20 cellular contexts compared by ENCODE assay signal in the genomic region with DNA sequence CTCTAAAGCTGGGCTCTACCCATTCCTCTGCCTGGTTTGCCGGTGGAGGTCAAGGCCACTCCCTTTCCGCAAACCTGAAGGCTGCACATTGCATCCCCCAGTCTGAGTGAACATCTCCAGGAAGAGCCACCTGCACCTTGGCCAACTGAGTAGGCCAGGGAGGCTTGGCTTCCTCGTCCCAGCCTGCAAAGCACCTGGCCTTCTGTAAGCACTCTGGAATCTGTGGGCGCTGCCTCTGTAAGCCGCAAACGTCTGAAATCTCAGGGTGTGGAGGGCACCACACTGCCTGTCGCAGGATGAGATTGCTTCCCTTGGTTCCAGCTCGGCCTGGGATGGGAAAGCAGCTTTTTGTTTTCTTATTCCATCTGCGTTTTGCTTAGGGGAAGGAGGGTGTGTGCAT.
DNase-seq lines count a peak whose midpoint lies in the region; ATAC-seq, FAIRE-seq and TF ChIP-seq lines count a peak whose summit lies in the region.
"Had no signal": no experiment of that assay in that cellular context is flagged by ENCODE, and none has a peak within 500 bp of the region (broad histone marks: within the 10 kb centered on the region; RNA-seq: fewer than 3 reads in every experiment).

No MANE protein-coding gene starts in this region.

- H3K4me3 ChIP-seq in right lobe of liver: no peak overlapping the region
- H3K4me3 ChIP-seq: GM12878, GM23338 had no signal

- 76% methylated on average over 5 of the region's 9 CpGs for WGBS in right lobe of liver (ENCODE audit: insufficient coverage, low coverage, low lambda C conversion rate, missing lambda C conversion rate)

- no peaks in the 10 kb centered on the region for H3K9me3 ChIP-seq in right lobe of liver
- H3K9me3 ChIP-seq: Caco-2 had no signal

- FAIRE-seq in urothelium cell line (lab: Jason Lieb, UNC): no peak
- FAIRE-seq: A204.1, GM12878, GM19239, HepG2 had no signal

- H3K27me3 ChIP-seq in right lobe of liver: no peaks in the 10 kb centered on the region

- H3K36me3 ChIP-seq in right lobe of liver: no peaks in the 10 kb centered on the region

- ATAC-seq in right lobe of liver: no peak
- ATAC-seq in GM21825 (IDR thresholded peaks at IDR 0.05; ENCODE audit: unreplicated experiment): no peak
- ATAC-seq: GM12878, HepG2 had no signal

- no peaks in the 10 kb centered on the region for H3K4me1 ChIP-seq in right lobe of liver
- H3K4me1 ChIP-seq: Caco-2 had no signal

- DNase-seq in D341Med (ENCODE audit: low spot score) (peak; percentile 22), GM13977 (ENCODE audit: low spot score) (peak; percentile 3), islet precursor cell (peak; percentile 36), urothelium cell line (ENCODE audit: low spot score) (peak; percentile 21), right lobe of liver (no peak), DMS79 (lab: John Stamatoyannopoulos, UW) (no peak)
- DNase-seq: ACHN; AML-193; Caco-2; CD4-positive, alpha-beta T cell; DND-41; EL; KG1 had no signal

- TF ChIP-seq CTCF in GM13977 (IDR thresholded peaks at IDR 0.05; ENCODE audit: extremely low read depth, insufficient read depth, missing control alignments): no peak
- TF ChIP-seq CTCF in right lobe of liver (IDR thresholded peaks at IDR 0.05): no peak

- no peak for TF ChIP-seq POLR2A in right lobe of liver (IDR thresholded peaks at IDR 0.05)

- intact Hi-C loops in right lobe of liver (cut with DNase I): no loop called here

- H3K27ac ChIP-seq in right lobe of liver: no peak overlapping the region
- H3K27ac ChIP-seq: C4-2B had no signal

- in situ Hi-C loops in GM13977 (cut with MboI; ENCODE audit: low pct_unique_long_range_greater_than_20kb, low sequenced_read_pairs, unreplicated experiment): no loop called here

Comparison
In these comparisons a context has a peak if more than half of its experiments do, and no peak if none do; other contexts are left out.
1. DNase-seq: peak in D341Med (single experiment), GM13977 (single experiment), islet precursor cell (single experiment) and urothelium cell line (single experiment); none in right lobe of liver (0 of 3) and DMS79 (single experiment).